1 cellular context compared by ENCODE assay signal in genomic region chr1:28886731-28887417, GRCh38.
TF ChIP-seq lines count a peak whose summit lies in the region.

No MANE protein-coding gene starts in this region.

TF ChIP-seq in HepG2, 621 proteins besides CTCF, POLR2A, EP300 and RAD21 (continued from another document and continues in another):
- TF ChIP-seq HNF4A (CRISPR knock-in tag; IDR thresholded peaks at IDR 0.05) (peak; percentile 33; the same call in 1 of the 2 replicates), KDM2A (CRISPR knock-in tag; IDR thresholded peaks at IDR 0.05; ENCODE audit: borderline replicate concordance, low read depth) (peak; percentile 81; the same call in 1 of the 2 replicates), ZNF672 (CRISPR knock-in tag; IDR thresholded peaks at IDR 0.05) (no peak), PAX8 (CRISPR knock-in tag; IDR thresholded peaks at IDR 0.05; ENCODE audit: borderline replicate concordance) (no peak), ZNF619 (CRISPR knock-in tag; IDR thresholded peaks at IDR 0.05) (no peak), MED8 (CRISPR knock-in tag; IDR thresholded peaks at IDR 0.05; ENCODE audit: insufficient replicate concordance) (peak; percentile 34), XRCC5 (optimal IDR thresholded peaks at IDR 0.05; ENCODE audit: low read length) (no peak), ZNF512 (CRISPR knock-in tag; IDR thresholded peaks at IDR 0.05) (no peak), ZGPAT (CRISPR knock-in tag; IDR thresholded peaks at IDR 0.05) (peak; percentile 50; the same call in 1 of the 2 replicates), GZF1 (CRISPR knock-in tag; IDR thresholded peaks at IDR 0.05) (no peak), UBTF (CRISPR knock-in tag; IDR thresholded peaks at IDR 0.05) (peak; percentile 16; the same call in 1 of the 2 replicates), ZNF329 (CRISPR knock-in tag; IDR thresholded peaks at IDR 0.05; ENCODE audit: low read depth) (0 out of 2 replicates have a peak, but pooled peaks have one; percentile 57), PBX2 (CRISPR knock-in tag; IDR thresholded peaks at IDR 0.05) (peak; percentile 94), PAXIP1 (CRISPR knock-in tag; conservative IDR thresholded peaks at IDR 0.05) (peak; percentile 30), SCMH1 (CRISPR knock-in tag; IDR thresholded peaks at IDR 0.05; ENCODE audit: borderline replicate concordance) (no peak), ZNF230 (CRISPR knock-in tag; IDR thresholded peaks at IDR 0.05) (no peak), USF2 (IDR thresholded peaks at IDR 0.05; ENCODE audit: low read depth, low read length) (peak; percentile 62), USF2 (CRISPR knock-in tag; IDR thresholded peaks at IDR 0.05; ENCODE audit: borderline replicate concordance) (peak; percentile 53), HDAC1 (CRISPR knock-in tag; IDR thresholded peaks at IDR 0.05) (peak; percentile 39; the same call in 1 of the 2 replicates), HDAC2 (CRISPR knock-in tag; IDR thresholded peaks at IDR 0.05) (no peak), ZNF772 (CRISPR knock-in tag; IDR thresholded peaks at IDR 0.05) (0 out of 2 replicates have a peak, but pooled peaks have one; percentile 32), GATAD1 (CRISPR knock-in tag; IDR thresholded peaks at IDR 0.05) (peak; percentile 36; the same call in 1 of the 2 replicates), SAFB2 (CRISPR knock-in tag; IDR thresholded peaks at IDR 0.05; ENCODE audit: borderline replicate concordance, low read depth) (no peak), ZNF414 (CRISPR knock-in tag; IDR thresholded peaks at IDR 0.05) (no peak), RARG (CRISPR knock-in tag; IDR thresholded peaks at IDR 0.05; ENCODE audit: low read depth) (no peak), MIER2 (CRISPR knock-in tag; IDR thresholded peaks at IDR 0.05) (no peak), RBM22 (optimal IDR thresholded peaks at IDR 0.05; ENCODE audit: low read length) (no peak), MYPOP (CRISPR knock-in tag; IDR thresholded peaks at IDR 0.05) (no peak), U2AF1 (optimal IDR thresholded peaks at IDR 0.05; ENCODE audit: low read depth, low read length) (no peak), NCOR1 (IDR thresholded peaks at IDR 0.05; ENCODE audit: borderline replicate concordance, low read length) (no peak), FOXO4 (CRISPR knock-in tag; conservative IDR thresholded peaks at IDR 0.05) (no peak), ARNTL (CRISPR knock-in tag; IDR thresholded peaks at IDR 0.05) (no peak), SAP130 (CRISPR knock-in tag; IDR thresholded peaks at IDR 0.05; ENCODE audit: low read depth) (peak; percentile 88), ZNF605 (CRISPR knock-in tag; IDR thresholded peaks at IDR 0.05) (peak; percentile 76; the same call in 1 of the 2 replicates), ZNF780A (CRISPR knock-in tag; IDR thresholded peaks at IDR 0.05) (no peak), ZKSCAN1 (IDR thresholded peaks at IDR 0.05; ENCODE audit: low read length) (no peak), ZNF747 (CRISPR knock-in tag; IDR thresholded peaks at IDR 0.05; ENCODE audit: borderline replicate concordance) (no peak), ZNF607 (CRISPR knock-in tag; IDR thresholded peaks at IDR 0.05; ENCODE audit: borderline replicate concordance) (no peak), SYNCRIP (IDR thresholded peaks at IDR 0.05; ENCODE audit: insufficient read depth, low read depth, low read length) (no peak), HNRNPL (IDR thresholded peaks at IDR 0.05; ENCODE audit: low read depth, low read length) (0 out of 2 replicates have a peak, but pooled peaks have one; percentile 56), PHF20 (CRISPR knock-in tag; IDR thresholded peaks at IDR 0.05) (no peak), THRA (CRISPR knock-in tag; IDR thresholded peaks at IDR 0.05; ENCODE audit: borderline replicate concordance) (peak; percentile 29; the same call in 1 of the 2 replicates), ZNF800 (CRISPR knock-in tag; IDR thresholded peaks at IDR 0.05) (0 out of 2 replicates have a peak, but pooled peaks have one; percentile 30), ZFP37 (CRISPR knock-in tag; IDR thresholded peaks at IDR 0.05; ENCODE audit: borderline replicate concordance) (no peak), POLR2AphosphoS2 (IDR thresholded peaks at IDR 0.05; ENCODE audit: low read depth, low read length) (no peak)
